ENCODE assay signal across 1 cellular context in the genomic region with DNA sequence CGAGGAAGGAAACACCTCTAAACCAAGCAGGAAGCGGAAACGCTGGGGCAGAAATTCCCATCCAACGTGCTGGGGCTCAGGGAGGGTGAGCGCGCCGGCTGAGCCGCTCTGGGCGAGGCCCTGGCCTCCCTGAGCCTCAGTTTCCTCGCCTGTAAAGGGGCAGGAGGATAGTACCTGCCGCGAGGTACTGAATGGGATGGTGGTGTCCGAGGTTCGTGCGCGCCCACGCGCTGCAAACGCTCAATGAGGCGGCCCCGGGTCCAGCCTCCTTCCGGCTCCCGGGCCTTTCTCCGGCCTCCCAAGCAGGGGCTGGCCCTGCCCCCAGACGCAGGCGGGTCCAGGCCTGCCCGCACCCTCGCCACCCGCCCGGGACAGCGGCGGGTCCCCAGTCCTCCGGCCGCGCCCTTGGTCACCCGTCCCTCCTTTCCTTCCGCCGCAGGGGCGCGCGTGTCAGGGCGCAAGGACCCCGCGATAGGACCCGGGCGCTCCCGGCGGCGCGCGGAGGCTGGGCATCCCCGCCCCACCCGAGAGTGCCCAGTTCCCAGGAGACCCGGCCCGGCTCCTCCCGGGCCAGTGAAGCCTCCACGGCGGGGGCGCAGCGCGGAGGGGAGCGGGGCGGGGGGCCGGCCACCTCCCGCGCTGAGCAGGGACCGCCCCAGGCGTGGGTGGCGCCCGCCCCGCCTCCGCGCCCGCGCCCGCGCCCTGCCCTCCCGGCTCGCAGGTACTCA.
TF ChIP-seq lines count a peak whose summit lies in the region.

No MANE protein-coding gene starts in this region.

TF ChIP-seq in K562, 482 proteins besides CTCF, POLR2A, EP300 and RAD21 (continued from another document and continues in another):
- TF ChIP-seq, protein P1, sequence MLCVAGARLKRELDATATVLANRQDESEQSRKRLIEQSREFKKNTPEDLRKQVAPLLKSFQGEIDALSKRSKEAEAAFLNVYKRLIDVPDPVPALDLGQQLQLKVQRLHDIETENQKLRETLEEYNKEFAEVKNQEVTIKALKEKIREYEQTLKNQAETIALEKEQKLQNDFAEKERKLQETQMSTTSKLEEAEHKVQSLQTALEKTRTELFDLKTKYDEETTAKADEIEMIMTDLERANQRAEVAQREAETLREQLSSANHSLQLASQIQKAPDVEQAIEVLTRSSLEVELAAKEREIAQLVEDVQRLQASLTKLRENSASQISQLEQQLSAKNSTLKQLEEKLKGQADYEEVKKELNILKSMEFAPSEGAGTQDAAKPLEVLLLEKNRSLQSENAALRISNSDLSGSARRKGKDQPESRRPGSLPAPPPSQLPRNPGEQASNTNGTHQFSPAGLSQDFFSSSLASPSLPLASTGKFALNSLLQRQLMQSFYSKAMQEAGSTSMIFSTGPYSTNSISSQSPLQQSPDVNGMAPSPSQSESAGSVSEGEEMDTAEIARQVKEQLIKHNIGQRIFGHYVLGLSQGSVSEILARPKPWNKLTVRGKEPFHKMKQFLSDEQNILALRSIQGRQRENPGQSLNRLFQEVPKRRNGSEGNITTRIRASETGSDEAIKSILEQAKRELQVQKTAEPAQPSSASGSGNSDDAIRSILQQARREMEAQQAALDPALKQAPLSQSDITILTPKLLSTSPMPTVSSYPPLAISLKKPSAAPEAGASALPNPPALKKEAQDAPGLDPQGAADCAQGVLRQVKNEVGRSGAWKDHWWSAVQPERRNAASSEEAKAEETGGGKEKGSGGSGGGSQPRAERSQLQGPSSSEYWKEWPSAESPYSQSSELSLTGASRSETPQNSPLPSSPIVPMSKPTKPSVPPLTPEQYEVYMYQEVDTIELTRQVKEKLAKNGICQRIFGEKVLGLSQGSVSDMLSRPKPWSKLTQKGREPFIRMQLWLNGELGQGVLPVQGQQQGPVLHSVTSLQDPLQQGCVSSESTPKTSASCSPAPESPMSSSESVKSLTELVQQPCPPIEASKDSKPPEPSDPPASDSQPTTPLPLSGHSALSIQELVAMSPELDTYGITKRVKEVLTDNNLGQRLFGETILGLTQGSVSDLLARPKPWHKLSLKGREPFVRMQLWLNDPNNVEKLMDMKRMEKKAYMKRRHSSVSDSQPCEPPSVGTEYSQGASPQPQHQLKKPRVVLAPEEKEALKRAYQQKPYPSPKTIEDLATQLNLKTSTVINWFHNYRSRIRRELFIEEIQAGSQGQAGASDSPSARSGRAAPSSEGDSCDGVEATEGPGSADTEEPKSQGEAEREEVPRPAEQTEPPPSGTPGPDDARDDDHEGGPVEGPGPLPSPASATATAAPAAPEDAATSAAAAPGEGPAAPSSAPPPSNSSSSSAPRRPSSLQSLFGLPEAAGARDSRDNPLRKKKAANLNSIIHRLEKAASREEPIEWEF (CRISPR knock-in tag; IDR thresholded peaks at IDR 0.05), result no peak
- no peak for TF ChIP-seq NFXL1 (CRISPR knock-in tag; IDR thresholded peaks at IDR 0.05)
- TF ChIP-seq, protein P2, sequence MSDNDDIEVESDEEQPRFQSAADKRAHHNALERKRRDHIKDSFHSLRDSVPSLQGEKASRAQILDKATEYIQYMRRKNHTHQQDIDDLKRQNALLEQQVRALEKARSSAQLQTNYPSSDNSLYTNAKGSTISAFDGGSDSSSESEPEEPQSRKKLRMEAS (CRISPR knock-in tag; IDR thresholded peaks at IDR 0.05), result 0 out of 2 replicates have a peak, but pooled peaks have one; percentile 49
- no peak for TF ChIP-seq RBM14 (IDR thresholded peaks at IDR 0.05; ENCODE audit: borderline replicate concordance, insufficient read depth, low read depth, low read length)
- peak in 1 of 2 experiments; percentile 54; a peak in 1 of 4 replicates for TF ChIP-seq ETV6 (IDR thresholded peaks at IDR 0.05; ENCODE audit: borderline replicate concordance in 1 of 2, low read depth in 2 of 2, low read length in 1 of 2)
- no peak for TF ChIP-seq ETV6 (CRISPR knock-in tag; IDR thresholded peaks at IDR 0.05; ENCODE audit: borderline replicate concordance)
- TF ChIP-seq, protein P3, sequence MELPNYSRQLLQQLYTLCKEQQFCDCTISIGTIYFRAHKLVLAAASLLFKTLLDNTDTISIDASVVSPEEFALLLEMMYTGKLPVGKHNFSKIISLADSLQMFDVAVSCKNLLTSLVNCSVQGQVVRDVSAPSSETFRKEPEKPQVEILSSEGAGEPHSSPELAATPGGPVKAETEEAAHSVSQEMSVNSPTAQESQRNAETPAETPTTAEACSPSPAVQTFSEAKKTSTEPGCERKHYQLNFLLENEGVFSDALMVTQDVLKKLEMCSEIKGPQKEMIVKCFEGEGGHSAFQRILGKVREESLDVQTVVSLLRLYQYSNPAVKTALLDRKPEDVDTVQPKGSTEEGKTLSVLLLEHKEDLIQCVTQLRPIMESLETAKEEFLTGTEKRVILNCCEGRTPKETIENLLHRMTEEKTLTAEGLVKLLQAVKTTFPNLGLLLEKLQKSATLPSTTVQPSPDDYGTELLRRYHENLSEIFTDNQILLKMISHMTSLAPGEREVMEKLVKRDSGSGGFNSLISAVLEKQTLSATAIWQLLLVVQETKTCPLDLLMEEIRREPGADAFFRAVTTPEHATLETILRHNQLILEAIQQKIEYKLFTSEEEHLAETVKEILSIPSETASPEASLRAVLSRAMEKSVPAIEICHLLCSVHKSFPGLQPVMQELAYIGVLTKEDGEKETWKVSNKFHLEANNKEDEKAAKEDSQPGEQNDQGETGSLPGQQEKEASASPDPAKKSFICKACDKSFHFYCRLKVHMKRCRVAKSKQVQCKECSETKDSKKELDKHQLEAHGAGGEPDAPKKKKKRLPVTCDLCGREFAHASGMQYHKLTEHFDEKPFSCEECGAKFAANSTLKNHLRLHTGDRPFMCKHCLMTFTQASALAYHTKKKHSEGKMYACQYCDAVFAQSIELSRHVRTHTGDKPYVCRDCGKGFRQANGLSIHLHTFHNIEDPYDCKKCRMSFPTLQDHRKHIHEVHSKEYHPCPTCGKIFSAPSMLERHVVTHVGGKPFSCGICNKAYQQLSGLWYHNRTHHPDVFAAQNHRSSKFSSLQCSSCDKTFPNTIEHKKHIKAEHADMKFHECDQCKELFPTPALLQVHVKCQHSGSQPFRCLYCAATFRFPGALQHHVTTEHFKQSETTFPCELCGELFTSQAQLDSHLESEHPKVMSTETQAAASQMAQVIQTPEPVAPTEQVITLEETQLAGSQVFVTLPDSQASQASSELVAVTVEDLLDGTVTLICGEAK (IDR thresholded peaks at IDR 0.05), result peak; percentile 26; the same call in 1 of the 2 replicates
- TF ChIP-seq, protein P3 (CRISPR knock-in tag; IDR thresholded peaks at IDR 0.05), result no peak
- TF ChIP-seq ZNF699 (CRISPR knock-in tag; IDR thresholded peaks at IDR 0.05; ENCODE audit: insufficient replicate concordance), result no peak
- TF ChIP-seq ZFPM2 (CRISPR knock-in tag; IDR thresholded peaks at IDR 0.05), result no peak
- TF ChIP-seq, protein P4, sequence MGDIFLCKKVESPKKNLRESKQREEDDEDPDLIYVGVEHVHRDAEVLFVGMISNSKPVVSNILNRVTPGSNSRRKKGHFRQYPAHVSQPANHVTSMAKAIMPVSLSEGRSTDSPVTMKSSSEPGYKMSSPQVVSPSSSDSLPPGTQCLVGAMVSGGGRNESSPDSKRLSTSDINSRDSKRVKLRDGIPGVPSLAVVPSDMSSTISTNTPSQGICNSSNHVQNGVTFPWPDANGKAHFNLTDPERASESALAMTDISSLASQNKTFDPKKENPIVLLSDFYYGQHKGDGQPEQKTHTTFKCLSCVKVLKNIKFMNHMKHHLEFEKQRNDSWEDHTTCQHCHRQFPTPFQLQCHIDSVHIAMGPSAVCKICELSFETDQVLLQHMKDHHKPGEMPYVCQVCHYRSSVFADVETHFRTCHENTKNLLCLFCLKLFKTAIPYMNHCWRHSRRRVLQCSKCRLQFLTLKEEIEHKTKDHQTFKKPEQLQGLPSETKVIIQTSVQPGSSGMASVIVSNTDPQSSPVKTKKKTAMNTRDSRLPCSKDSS (IDR thresholded peaks at IDR 0.05; ENCODE audit: low read depth, partially characterized antibody), result no peak
- TF ChIP-seq GABPA (tag; conservative IDR thresholded peaks at IDR 0.05; ENCODE audit: low read depth), result peak; percentile 22; the same call in 1 of the 2 replicates
- no peak for TF ChIP-seq CBX1 (IDR thresholded peaks at IDR 0.05; ENCODE audit: low read depth)
- peak; percentile 38; the same call in 1 of the 2 replicates for TF ChIP-seq SUPT5H (IDR thresholded peaks at IDR 0.05)
- TF ChIP-seq, protein P5, sequence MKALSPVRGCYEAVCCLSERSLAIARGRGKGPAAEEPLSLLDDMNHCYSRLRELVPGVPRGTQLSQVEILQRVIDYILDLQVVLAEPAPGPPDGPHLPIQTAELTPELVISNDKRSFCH (CRISPR knock-in tag; IDR thresholded peaks at IDR 0.05), result no peak
- TF ChIP-seq, protein P5 (tag; IDR thresholded peaks at IDR 0.05), result 0 out of 2 replicates have a peak, but pooled peaks have one; percentile 41
- TF ChIP-seq, protein P6, sequence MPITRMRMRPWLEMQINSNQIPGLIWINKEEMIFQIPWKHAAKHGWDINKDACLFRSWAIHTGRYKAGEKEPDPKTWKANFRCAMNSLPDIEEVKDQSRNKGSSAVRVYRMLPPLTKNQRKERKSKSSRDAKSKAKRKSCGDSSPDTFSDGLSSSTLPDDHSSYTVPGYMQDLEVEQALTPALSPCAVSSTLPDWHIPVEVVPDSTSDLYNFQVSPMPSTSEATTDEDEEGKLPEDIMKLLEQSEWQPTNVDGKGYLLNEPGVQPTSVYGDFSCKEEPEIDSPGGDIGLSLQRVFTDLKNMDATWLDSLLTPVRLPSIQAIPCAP (CRISPR knock-in tag; IDR thresholded peaks at IDR 0.05; ENCODE audit: borderline replicate concordance), result no peak
- TF ChIP-seq PCBP1 (IDR thresholded peaks at IDR 0.05; ENCODE audit: low read depth, low read length, poor library complexity, severe bottlenecking), result no peak
- TF ChIP-seq ZNF224 (CRISPR knock-in tag; IDR thresholded peaks at IDR 0.05), result no peak
- no peak for TF ChIP-seq NFIX (CRISPR knock-in tag; IDR thresholded peaks at IDR 0.05; ENCODE audit: low read depth)
- TF ChIP-seq POLR2G (IDR thresholded peaks at IDR 0.05; ENCODE audit: low read depth, low read length), result peak; percentile 48
- no peak for TF ChIP-seq POLR2AphosphoS2 (IDR thresholded peaks at IDR 0.05; ENCODE audit: low read length)
- TF ChIP-seq ZFX (CRISPR knock-in tag; IDR thresholded peaks at IDR 0.05), result peak; percentile 43
- TF ChIP-seq SOX6 (IDR thresholded peaks at IDR 0.05), result no peak
- no peak for TF ChIP-seq MEF2D (tag; conservative IDR thresholded peaks at IDR 0.05; ENCODE audit: low read depth)
- no peak for TF ChIP-seq MAZ (CRISPR knock-in tag; conservative IDR thresholded peaks at IDR 0.05 in 1 of 2, IDR thresholded peaks at IDR 0.05 in 1 of 2)
- TF ChIP-seq, protein P7, sequence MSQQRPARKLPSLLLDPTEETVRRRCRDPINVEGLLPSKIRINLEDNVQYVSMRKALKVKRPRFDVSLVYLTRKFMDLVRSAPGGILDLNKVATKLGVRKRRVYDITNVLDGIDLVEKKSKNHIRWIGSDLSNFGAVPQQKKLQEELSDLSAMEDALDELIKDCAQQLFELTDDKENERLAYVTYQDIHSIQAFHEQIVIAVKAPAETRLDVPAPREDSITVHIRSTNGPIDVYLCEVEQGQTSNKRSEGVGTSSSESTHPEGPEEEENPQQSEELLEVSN (IDR thresholded peaks at IDR 0.05; ENCODE audit: borderline replicate concordance in 1 of 2, extremely low read depth in 1 of 2, insufficient read depth in 1 of 2, insufficient read length in 1 of 2, low read depth in 1 of 2, low read length in 1 of 2, poor library complexity in 1 of 2, severe bottlenecking in 1 of 2), result peak in 1 of 2 experiments; percentile 41
- no peak for TF ChIP-seq ZNF146 (CRISPR knock-in tag; IDR thresholded peaks at IDR 0.05; ENCODE audit: unreplicated experiment)
- no peak for TF ChIP-seq DNMT1 (IDR thresholded peaks at IDR 0.05)
- TF ChIP-seq, protein P8, sequence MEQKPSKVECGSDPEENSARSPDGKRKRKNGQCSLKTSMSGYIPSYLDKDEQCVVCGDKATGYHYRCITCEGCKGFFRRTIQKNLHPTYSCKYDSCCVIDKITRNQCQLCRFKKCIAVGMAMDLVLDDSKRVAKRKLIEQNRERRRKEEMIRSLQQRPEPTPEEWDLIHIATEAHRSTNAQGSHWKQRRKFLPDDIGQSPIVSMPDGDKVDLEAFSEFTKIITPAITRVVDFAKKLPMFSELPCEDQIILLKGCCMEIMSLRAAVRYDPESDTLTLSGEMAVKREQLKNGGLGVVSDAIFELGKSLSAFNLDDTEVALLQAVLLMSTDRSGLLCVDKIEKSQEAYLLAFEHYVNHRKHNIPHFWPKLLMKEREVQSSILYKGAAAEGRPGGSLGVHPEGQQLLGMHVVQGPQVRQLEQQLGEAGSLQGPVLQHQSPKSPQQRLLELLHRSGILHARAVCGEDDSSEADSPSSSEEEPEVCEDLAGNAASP (IDR thresholded peaks at IDR 0.05), result no peak
- TF ChIP-seq THRAP3 (IDR thresholded peaks at IDR 0.05; ENCODE audit: borderline replicate concordance), result no peak
